Comparison of ENCODE assay signal across 16 cellular contexts in the genomic region with DNA sequence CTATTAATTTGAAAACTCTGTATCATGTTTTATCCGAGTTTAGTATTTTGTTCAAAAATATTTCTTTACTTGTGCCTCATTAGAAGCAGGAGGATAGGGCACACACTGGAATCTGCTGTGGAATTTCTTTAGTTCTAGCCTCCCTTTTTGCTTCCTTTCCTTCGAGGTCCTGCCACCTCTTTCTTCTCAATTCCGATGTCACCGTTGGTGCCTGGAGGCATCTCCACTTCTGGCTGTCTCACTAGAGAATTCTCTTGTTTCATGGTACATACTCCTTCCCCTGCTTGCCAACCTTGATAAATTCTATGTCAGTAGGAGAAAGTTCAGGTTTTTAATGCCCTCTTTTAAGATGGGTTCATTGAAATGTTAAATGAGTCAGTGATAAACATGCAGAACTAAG.
DNase-seq lines count a peak whose midpoint lies in the region; ATAC-seq and TF ChIP-seq lines count a peak whose summit lies in the region.
"Had no signal": no experiment of that assay in that cellular context is flagged by ENCODE, and none has a peak within 500 bp of the region (broad histone marks: within the 10 kb centered on the region; RNA-seq: fewer than 3 reads in every experiment).

No MANE protein-coding gene starts in this region.

- no peaks in the 10 kb centered on the region for H3K9me2 ChIP-seq in GM23338 (ENCODE audit: insufficient read depth)

- H3K27ac ChIP-seq in GM23338 (ENCODE audit: low read depth) = no peak overlapping the region

- H3K36me3 Mint-ChIP-seq in GM23338 (ENCODE audit: low read depth) (peaks cover 7% of the 10 kb centered on the region; the same call in 2 of the 3 replicates), glutamatergic neuron (ENCODE audit: unreplicated experiment) (no peaks in the 10 kb centered on the region), nephron progenitor cell (ENCODE audit: low read depth) (no peaks in the 10 kb centered on the region)
- H3K36me3 Mint-ChIP-seq: CD4-positive, alpha-beta memory T cell had no signal

- no peaks in the 10 kb centered on the region for H3F3A ChIP-seq in GM23338 (replicated peaks; ENCODE audit: low read depth)

- H3K27ac Mint-ChIP-seq in GM23338 = peak overlapping the region; percentile 90
- H3K27ac Mint-ChIP-seq in glutamatergic neuron (ENCODE audit: unreplicated experiment) = peak overlapping the region; percentile 59
- H3K27ac Mint-ChIP-seq in nephron progenitor cell = peak overlapping the region; percentile 10
- H3K27ac Mint-ChIP-seq: CD4-positive, alpha-beta memory T cell had no signal

- no peaks in the 10 kb centered on the region for H3K27me3 Mint-ChIP-seq in GM23338 (ENCODE audit: insufficient read depth, low read depth, poor library complexity)
- peaks cover 5% of the 10 kb centered on the region for H3K27me3 Mint-ChIP-seq in glutamatergic neuron (ENCODE audit: unreplicated experiment)
- peaks cover 4% of the 10 kb centered on the region for H3K27me3 Mint-ChIP-seq in nephron progenitor cell (ENCODE audit: low read depth, poor library complexity)

- TF ChIP-seq CTCF in GM23338 (conservative IDR thresholded peaks at IDR 0.05; ENCODE audit: low read depth in 2 of 2) (no peak), glutamatergic neuron (IDR thresholded peaks at IDR 0.05; ENCODE audit: partially characterized antibody, unreplicated experiment) (no peak), nephron progenitor cell (IDR thresholded peaks at IDR 0.05) (no peak)

- no peak overlapping the region for H3K4me3 Mint-ChIP-seq in GM23338
- H3K4me3 Mint-ChIP-seq in glutamatergic neuron (ENCODE audit: unreplicated experiment) = no peak overlapping the region
- no peak overlapping the region for H3K4me3 Mint-ChIP-seq in nephron progenitor cell
- H3K4me3 Mint-ChIP-seq: CD4-positive, alpha-beta memory T cell had no signal

- H3K4me3 ChIP-seq in GM23338 = no peak overlapping the region
- H3K4me3 ChIP-seq: GM12878 had no signal

- peaks cover 18% of the 10 kb centered on the region for H3K4me1 ChIP-seq in GM23338 (ENCODE audit: insufficient read depth)

- H3K27me3 ChIP-seq in GM23338 (ENCODE audit: insufficient read depth) = no peaks in the 10 kb centered on the region

- H3K36me3 ChIP-seq in GM23338 (ENCODE audit: insufficient read depth) = no peaks in the 10 kb centered on the region

- DNase-seq in GM23338 (ENCODE audit: low spot score) (no peak), glutamatergic neuron (no peak), nephron progenitor cell (no peak), cortex of kidney (lab: John Stamatoyannopoulos, UW) (no peak), SW480 (ENCODE audit: low spot score) (no peak), superior temporal gyrus (ENCODE audit: extremely low spot score) (no peak)
- DNase-seq: C1 segment of cervical spinal cord; Calu3; CD4-positive, alpha-beta memory T cell; COR-L47; DMS53; DMS79 treated with DMSO at 0.1 percent for 48 hours; GDM1; GOT3; HCEC 1CT had no signal

- no peaks in the 10 kb centered on the region for H3K79me2 ChIP-seq in GM23338 (replicated peaks; ENCODE audit: insufficient read depth)

- H4K20me1 ChIP-seq in GM23338 (replicated peaks; ENCODE audit: insufficient read depth) = no peaks in the 10 kb centered on the region

- H3K4me1 Mint-ChIP-seq in GM23338 (peaks cover 28% of the 10 kb centered on the region), glutamatergic neuron (ENCODE audit: low read depth, unreplicated experiment) (peaks cover 24% of the 10 kb centered on the region), nephron progenitor cell (peaks cover 32% of the 10 kb centered on the region)
- H3K4me1 Mint-ChIP-seq: CD4-positive, alpha-beta memory T cell had no signal

- no peak overlapping the region for H3K4me2 ChIP-seq in GM23338

- H3K9me3 Mint-ChIP-seq in GM23338 (no peaks in the 10 kb centered on the region; the same call in 2 of the 3 replicates), glutamatergic neuron (ENCODE audit: unreplicated experiment) (peaks cover 11% of the 10 kb centered on the region), nephron progenitor cell (no peaks in the 10 kb centered on the region)
- H3K9me3 Mint-ChIP-seq: CD4-positive, alpha-beta memory T cell had no signal

- ATAC-seq in GM23338 = no peak
- ATAC-seq: GM12878 had no signal

- H2AFZ ChIP-seq in GM23338 = no peak overlapping the region

TF ChIP-seq in GM23338, 12 proteins besides CTCF, POLR2A, EP300 and RAD21 (continues in another document):
- TF ChIP-seq, protein P1, sequence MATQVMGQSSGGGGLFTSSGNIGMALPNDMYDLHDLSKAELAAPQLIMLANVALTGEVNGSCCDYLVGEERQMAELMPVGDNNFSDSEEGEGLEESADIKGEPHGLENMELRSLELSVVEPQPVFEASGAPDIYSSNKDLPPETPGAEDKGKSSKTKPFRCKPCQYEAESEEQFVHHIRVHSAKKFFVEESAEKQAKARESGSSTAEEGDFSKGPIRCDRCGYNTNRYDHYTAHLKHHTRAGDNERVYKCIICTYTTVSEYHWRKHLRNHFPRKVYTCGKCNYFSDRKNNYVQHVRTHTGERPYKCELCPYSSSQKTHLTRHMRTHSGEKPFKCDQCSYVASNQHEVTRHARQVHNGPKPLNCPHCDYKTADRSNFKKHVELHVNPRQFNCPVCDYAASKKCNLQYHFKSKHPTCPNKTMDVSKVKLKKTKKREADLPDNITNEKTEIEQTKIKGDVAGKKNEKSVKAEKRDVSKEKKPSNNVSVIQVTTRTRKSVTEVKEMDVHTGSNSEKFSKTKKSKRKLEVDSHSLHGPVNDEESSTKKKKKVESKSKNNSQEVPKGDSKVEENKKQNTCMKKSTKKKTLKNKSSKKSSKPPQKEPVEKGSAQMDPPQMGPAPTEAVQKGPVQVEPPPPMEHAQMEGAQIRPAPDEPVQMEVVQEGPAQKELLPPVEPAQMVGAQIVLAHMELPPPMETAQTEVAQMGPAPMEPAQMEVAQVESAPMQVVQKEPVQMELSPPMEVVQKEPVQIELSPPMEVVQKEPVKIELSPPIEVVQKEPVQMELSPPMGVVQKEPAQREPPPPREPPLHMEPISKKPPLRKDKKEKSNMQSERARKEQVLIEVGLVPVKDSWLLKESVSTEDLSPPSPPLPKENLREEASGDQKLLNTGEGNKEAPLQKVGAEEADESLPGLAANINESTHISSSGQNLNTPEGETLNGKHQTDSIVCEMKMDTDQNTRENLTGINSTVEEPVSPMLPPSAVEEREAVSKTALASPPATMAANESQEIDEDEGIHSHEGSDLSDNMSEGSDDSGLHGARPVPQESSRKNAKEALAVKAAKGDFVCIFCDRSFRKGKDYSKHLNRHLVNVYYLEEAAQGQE (IDR thresholded peaks at IDR 0.05; ENCODE audit: unreplicated experiment) = no peak
- no peak for TF ChIP-seq STAT1 (IDR thresholded peaks at IDR 0.05; ENCODE audit: unreplicated experiment)
- no peak for TF ChIP-seq JUNB (IDR thresholded peaks at IDR 0.05; ENCODE audit: unreplicated experiment)
- no peak for TF ChIP-seq ZNF331 (CRISPR knock-in tag; IDR thresholded peaks at IDR 0.05; ENCODE audit: low read depth)
- TF ChIP-seq EZH2 (IDR thresholded peaks at IDR 0.05; ENCODE audit: low read depth, unreplicated experiment) = no peak
- no peak for TF ChIP-seq EZH2phosphoT487 (IDR thresholded peaks at IDR 0.05; ENCODE audit: unreplicated experiment)

Comparison
In these comparisons a context has a peak if more than half of its experiments do, and no peak if none do; other contexts are left out.
1. H3K27ac Mint-ChIP-seq: peak in every context shown above with its lines; median percentile 90 in GM23338; 59 in glutamatergic neuron; 10 in nephron progenitor cell.